Comparison of ENCODE assay signal across 12 cellular contexts in genomic region chr10:34996843-34997242, GRCh38.
DNase-seq lines count a peak whose midpoint lies in the region; ATAC-seq and TF ChIP-seq lines count a peak whose summit lies in the region.
"Had no signal": no experiment of that assay in that cellular context is flagged by ENCODE, and none has a peak within 500 bp of the region (broad histone marks: within the 10 kb centered on the region; RNA-seq: fewer than 3 reads in every experiment).

No MANE protein-coding gene starts in this region.

- H3K36me3 Mint-ChIP-seq in activated naive CD4-positive, alpha-beta T cell treated with anti-CD3 and anti-CD28 coated beads, Interleukin-2, amount 50 U/mL, for 72 hours: no peaks in the 10 kb centered on the region
- peaks cover 0 to 12% of the 10 kb centered on the region in 2 donors for H3K36me3 Mint-ChIP-seq in stimulated activated naive B cell treated with anti-CD40 and anti-IgM and Interleukin-4, amounts not matched to agents 10 μg/mL and 1 μg/mL and 100 μg/mL, for 72 hours
- no peaks in the 10 kb centered on the region for H3K36me3 Mint-ChIP-seq in activated naive CD4-positive, alpha-beta T cell treated with anti-CD3 and anti-CD28 coated beads for 36 hours (ENCODE audit: low read depth)
- H3K36me3 Mint-ChIP-seq: natural killer cell had no signal

- no peaks in the 10 kb centered on the region for H3K9me3 Mint-ChIP-seq in activated naive CD4-positive, alpha-beta T cell treated with anti-CD3 and anti-CD28 coated beads, Interleukin-2, amount 50 U/mL, for 72 hours
- H3K9me3 Mint-ChIP-seq in stimulated activated naive B cell treated with anti-CD40 and anti-IgM and Interleukin-4, amounts not matched to agents 10 μg/mL and 1 μg/mL and 100 μg/mL, for 72 hours: no peaks in the 10 kb centered on the region
- no peaks in the 10 kb centered on the region for H3K9me3 Mint-ChIP-seq in activated naive CD4-positive, alpha-beta T cell treated with anti-CD3 and anti-CD28 coated beads for 36 hours
- H3K9me3 Mint-ChIP-seq: natural killer cell, T-cell had no signal

- ATAC-seq in activated naive CD4-positive, alpha-beta T cell treated with anti-CD3 and anti-CD28 coated beads, Interleukin-2, amount 50 U/mL, for 72 hours: no peak
- ATAC-seq in stimulated activated naive B cell treated with anti-CD40 and anti-IgM and Interleukin-4, amounts not matched to agents 10 μg/mL and 1 μg/mL and 100 μg/mL, for 72 hours (replicated peaks): no peak
- no peak for ATAC-seq in HG02763 (IDR thresholded peaks at IDR 0.05; ENCODE audit: unreplicated experiment)
- ATAC-seq: natural killer cell, T-cell had no signal

- intact Hi-C loops in activated naive CD4-positive, alpha-beta T cell treated with anti-CD3 and anti-CD28 coated beads for 36 hours (cut with micrococcal nuclease): loop anchor here (10.0 kb wide), 1 partner anchor 448 kb away; no protein-coding TSS in a partner anchor

- TF ChIP-seq CTCF in fibroblast of mammary gland (conservative IDR thresholded peaks at IDR 0.05; ENCODE audit: control insufficient read depth, insufficient read depth, low read depth, low read length): no peak

- peak overlapping the region; percentile 48 to 63 for H3K27ac Mint-ChIP-seq in activated naive CD4-positive, alpha-beta T cell treated with anti-CD3 and anti-CD28 coated beads, Interleukin-2, amount 50 U/mL, for 72 hours
- peak overlapping the region; percentile 4 for H3K27ac Mint-ChIP-seq in stimulated activated naive B cell treated with anti-CD40 and anti-IgM and Interleukin-4, amounts not matched to agents 10 μg/mL and 1 μg/mL and 100 μg/mL, for 72 hours
- H3K27ac Mint-ChIP-seq in activated naive CD4-positive, alpha-beta T cell treated with anti-CD3 and anti-CD28 coated beads for 36 hours: no peak overlapping the region

- peaks cover 17 to 22% of the 10 kb centered on the region in 2 donors for H3K4me1 Mint-ChIP-seq in stimulated activated naive B cell treated with anti-CD40 and anti-IgM and Interleukin-4, amounts not matched to agents 10 μg/mL and 1 μg/mL and 100 μg/mL, for 72 hours
- peaks cover 18% of the 10 kb centered on the region for H3K4me1 Mint-ChIP-seq in activated naive CD4-positive, alpha-beta T cell treated with anti-CD3 and anti-CD28 coated beads for 36 hours (ENCODE audit: low read depth)

- CTCF ChIA-PET in activated naive CD4-positive, alpha-beta T cell treated with anti-CD3 and anti-CD28 coated beads for 36 hours (lab: Charles Lee): interaction anchor here (1.0 to 2.9 kb wide), 4 partner anchors 28 to 243 kb away, joined by 3 to 19 read pairs (median 6); no protein-coding TSS in a partner anchor

- H3K4me3 ChIP-seq in fibroblast of mammary gland (ENCODE audit: control insufficient read depth, low read depth, low read length): no peak overlapping the region

- H3K4me3 Mint-ChIP-seq in stimulated activated naive B cell treated with anti-CD40 and anti-IgM and Interleukin-4, amounts not matched to agents 10 μg/mL and 1 μg/mL and 100 μg/mL, for 72 hours: no peak overlapping the region
- no peak overlapping the region for H3K4me3 Mint-ChIP-seq in activated naive CD4-positive, alpha-beta T cell treated with anti-CD3 and anti-CD28 coated beads for 36 hours
- H3K4me3 Mint-ChIP-seq: natural killer cell, T-cell had no signal

- no peaks in the 10 kb centered on the region for H3K27me3 Mint-ChIP-seq in stimulated activated naive B cell treated with anti-CD40 and anti-IgM and Interleukin-4, amounts not matched to agents 10 μg/mL and 1 μg/mL and 100 μg/mL, for 72 hours
- no peaks in the 10 kb centered on the region for H3K27me3 Mint-ChIP-seq in activated naive CD4-positive, alpha-beta T cell treated with anti-CD3 and anti-CD28 coated beads for 36 hours (ENCODE audit: low read depth)
- H3K27me3 Mint-ChIP-seq: T-cell had no signal

- DNase-seq in activated naive CD4-positive, alpha-beta T cell treated with anti-CD3 and anti-CD28 coated beads, Interleukin-2, amount 50 U/mL, for 72 hours (ENCODE audit: low spot score in 2 of 2): no peak
- no peak for DNase-seq in activated naive CD4-positive, alpha-beta T cell (lab: John Stamatoyannopoulos, UW)
- peak; percentile 77 for DNase-seq in OCI-M1 (lab: John Stamatoyannopoulos, UW)
- peak; percentile 48 for DNase-seq in fibroblast of mammary gland (ENCODE audit: low read depth)
- DNase-seq in stimulated activated naive B cell treated with anti-CD40 and anti-IgM and Interleukin-4, amounts not matched to agents 10 μg/mL and 1 μg/mL and 100 μg/mL, for 72 hours: no peak
- DNase-seq in activated naive CD4-positive, alpha-beta T cell treated with anti-CD3 and anti-CD28 coated beads for 36 hours: no peak
- no peak for DNase-seq in DMS153 (lab: John Stamatoyannopoulos, UW)
- DNase-seq: amniotic stem cell, natural killer cell, NCI-H526 treated with DMSO at 0.1 percent for 48 hours had no signal

Comparison
In these comparisons a context has a peak if more than half of its experiments do, and no peak if none do; other contexts are left out.
1. DNase-seq: peak in OCI-M1 (single experiment) and fibroblast of mammary gland (single experiment); none in activated naive CD4-positive, alpha-beta T cell treated with anti-CD3 and anti-CD28 coated beads, Interleukin-2, amount 50 U/mL, for 72 hours (0 of 2), activated naive CD4-positive, alpha-beta T cell (0 of 4), stimulated activated naive B cell treated with anti-CD40 and anti-IgM and Interleukin-4, amounts not matched to agents 10 μg/mL and 1 μg/mL and 100 μg/mL, for 72 hours (single experiment), activated naive CD4-positive, alpha-beta T cell treated with anti-CD3 and anti-CD28 coated beads for 36 hours (single experiment) and DMS153 (single experiment).